In the genomic region with DNA sequence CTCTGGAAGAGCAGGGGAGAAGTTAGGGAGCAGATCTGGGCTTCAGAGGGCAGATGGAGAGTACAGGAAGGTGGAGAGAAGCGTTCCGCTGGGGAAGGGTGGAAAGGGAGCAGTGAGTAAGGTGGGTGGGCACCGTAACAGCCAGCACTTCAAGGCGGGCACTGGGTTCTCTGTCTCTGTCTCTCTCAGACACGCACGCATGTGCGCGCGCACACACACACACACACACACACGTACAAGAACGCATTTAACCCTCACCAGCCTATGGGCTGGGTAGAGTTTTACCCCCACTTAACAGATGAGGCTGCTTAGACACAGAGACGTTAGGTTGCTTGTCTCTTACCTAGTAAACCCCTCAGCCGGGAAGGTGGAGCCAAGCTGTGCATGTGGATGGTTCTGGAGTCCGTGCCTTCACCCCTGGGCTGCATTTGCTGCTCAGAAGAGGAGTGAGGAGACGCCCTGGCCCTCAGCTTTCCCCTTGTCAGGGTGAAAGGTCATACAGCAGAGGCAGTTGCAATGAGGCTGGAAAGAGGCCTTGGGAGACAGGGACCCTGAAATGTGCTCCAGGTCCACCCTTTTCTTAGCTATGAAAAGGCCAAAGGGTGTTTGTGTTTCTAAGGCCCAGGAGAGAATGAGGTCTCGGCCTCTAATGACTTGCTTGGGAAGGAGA, we compare ENCODE assay signal across 1 cellular context.
TF ChIP-seq lines count a peak whose summit lies in the region.

No MANE protein-coding gene starts in this region.

TF ChIP-seq in H1, 55 proteins besides CTCF, POLR2A, EP300 and RAD21:
- TF ChIP-seq ASH2L (IDR thresholded peaks at IDR 0.05; ENCODE audit: low read length) (no peak), POLR2AphosphoS5 (IDR thresholded peaks at IDR 0.05; ENCODE audit: low read depth, low read length) (no peak), RFX5 (IDR thresholded peaks at IDR 0.05; ENCODE audit: borderline replicate concordance, low read depth, low read length) (no peak), RNF2 (IDR thresholded peaks at IDR 0.05; ENCODE audit: borderline replicate concordance, low read depth, low read length, missing control alignments, poor library complexity, severe bottlenecking) (no peak), SP4 (IDR thresholded peaks at IDR 0.05; ENCODE audit: low read length) (no peak), TCF12 (IDR thresholded peaks at IDR 0.05; ENCODE audit: low read depth, low read length) (no peak), CREB1 (IDR thresholded peaks at IDR 0.05) (no peak), JUN (IDR thresholded peaks at IDR 0.05; ENCODE audit: low read depth, low read length) (no peak), SUZ12 (IDR thresholded peaks at IDR 0.05; ENCODE audit: low read length) (no peak), CHD1 (IDR thresholded peaks at IDR 0.05; ENCODE audit: low read depth, low read length) (no peak), SIN3A (conservative IDR thresholded peaks at IDR 0.05 in 1 of 2, IDR thresholded peaks at IDR 0.05 in 1 of 2; ENCODE audit: low read depth in 1 of 2, low read length in 2 of 2) (no peak), SAP30 (IDR thresholded peaks at IDR 0.05; ENCODE audit: insufficient read depth, insufficient replicate concordance, low read length) (no peak)
- TF ChIP-seq, protein P1, sequence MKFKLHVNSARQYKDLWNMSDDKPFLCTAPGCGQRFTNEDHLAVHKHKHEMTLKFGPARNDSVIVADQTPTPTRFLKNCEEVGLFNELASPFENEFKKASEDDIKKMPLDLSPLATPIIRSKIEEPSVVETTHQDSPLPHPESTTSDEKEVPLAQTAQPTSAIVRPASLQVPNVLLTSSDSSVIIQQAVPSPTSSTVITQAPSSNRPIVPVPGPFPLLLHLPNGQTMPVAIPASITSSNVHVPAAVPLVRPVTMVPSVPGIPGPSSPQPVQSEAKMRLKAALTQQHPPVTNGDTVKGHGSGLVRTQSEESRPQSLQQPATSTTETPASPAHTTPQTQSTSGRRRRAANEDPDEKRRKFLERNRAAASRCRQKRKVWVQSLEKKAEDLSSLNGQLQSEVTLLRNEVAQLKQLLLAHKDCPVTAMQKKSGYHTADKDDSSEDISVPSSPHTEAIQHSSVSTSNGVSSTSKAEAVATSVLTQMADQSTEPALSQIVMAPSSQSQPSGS (IDR thresholded peaks at IDR 0.05; ENCODE audit: low read length) = no peak
- TF ChIP-seq, protein P2, sequence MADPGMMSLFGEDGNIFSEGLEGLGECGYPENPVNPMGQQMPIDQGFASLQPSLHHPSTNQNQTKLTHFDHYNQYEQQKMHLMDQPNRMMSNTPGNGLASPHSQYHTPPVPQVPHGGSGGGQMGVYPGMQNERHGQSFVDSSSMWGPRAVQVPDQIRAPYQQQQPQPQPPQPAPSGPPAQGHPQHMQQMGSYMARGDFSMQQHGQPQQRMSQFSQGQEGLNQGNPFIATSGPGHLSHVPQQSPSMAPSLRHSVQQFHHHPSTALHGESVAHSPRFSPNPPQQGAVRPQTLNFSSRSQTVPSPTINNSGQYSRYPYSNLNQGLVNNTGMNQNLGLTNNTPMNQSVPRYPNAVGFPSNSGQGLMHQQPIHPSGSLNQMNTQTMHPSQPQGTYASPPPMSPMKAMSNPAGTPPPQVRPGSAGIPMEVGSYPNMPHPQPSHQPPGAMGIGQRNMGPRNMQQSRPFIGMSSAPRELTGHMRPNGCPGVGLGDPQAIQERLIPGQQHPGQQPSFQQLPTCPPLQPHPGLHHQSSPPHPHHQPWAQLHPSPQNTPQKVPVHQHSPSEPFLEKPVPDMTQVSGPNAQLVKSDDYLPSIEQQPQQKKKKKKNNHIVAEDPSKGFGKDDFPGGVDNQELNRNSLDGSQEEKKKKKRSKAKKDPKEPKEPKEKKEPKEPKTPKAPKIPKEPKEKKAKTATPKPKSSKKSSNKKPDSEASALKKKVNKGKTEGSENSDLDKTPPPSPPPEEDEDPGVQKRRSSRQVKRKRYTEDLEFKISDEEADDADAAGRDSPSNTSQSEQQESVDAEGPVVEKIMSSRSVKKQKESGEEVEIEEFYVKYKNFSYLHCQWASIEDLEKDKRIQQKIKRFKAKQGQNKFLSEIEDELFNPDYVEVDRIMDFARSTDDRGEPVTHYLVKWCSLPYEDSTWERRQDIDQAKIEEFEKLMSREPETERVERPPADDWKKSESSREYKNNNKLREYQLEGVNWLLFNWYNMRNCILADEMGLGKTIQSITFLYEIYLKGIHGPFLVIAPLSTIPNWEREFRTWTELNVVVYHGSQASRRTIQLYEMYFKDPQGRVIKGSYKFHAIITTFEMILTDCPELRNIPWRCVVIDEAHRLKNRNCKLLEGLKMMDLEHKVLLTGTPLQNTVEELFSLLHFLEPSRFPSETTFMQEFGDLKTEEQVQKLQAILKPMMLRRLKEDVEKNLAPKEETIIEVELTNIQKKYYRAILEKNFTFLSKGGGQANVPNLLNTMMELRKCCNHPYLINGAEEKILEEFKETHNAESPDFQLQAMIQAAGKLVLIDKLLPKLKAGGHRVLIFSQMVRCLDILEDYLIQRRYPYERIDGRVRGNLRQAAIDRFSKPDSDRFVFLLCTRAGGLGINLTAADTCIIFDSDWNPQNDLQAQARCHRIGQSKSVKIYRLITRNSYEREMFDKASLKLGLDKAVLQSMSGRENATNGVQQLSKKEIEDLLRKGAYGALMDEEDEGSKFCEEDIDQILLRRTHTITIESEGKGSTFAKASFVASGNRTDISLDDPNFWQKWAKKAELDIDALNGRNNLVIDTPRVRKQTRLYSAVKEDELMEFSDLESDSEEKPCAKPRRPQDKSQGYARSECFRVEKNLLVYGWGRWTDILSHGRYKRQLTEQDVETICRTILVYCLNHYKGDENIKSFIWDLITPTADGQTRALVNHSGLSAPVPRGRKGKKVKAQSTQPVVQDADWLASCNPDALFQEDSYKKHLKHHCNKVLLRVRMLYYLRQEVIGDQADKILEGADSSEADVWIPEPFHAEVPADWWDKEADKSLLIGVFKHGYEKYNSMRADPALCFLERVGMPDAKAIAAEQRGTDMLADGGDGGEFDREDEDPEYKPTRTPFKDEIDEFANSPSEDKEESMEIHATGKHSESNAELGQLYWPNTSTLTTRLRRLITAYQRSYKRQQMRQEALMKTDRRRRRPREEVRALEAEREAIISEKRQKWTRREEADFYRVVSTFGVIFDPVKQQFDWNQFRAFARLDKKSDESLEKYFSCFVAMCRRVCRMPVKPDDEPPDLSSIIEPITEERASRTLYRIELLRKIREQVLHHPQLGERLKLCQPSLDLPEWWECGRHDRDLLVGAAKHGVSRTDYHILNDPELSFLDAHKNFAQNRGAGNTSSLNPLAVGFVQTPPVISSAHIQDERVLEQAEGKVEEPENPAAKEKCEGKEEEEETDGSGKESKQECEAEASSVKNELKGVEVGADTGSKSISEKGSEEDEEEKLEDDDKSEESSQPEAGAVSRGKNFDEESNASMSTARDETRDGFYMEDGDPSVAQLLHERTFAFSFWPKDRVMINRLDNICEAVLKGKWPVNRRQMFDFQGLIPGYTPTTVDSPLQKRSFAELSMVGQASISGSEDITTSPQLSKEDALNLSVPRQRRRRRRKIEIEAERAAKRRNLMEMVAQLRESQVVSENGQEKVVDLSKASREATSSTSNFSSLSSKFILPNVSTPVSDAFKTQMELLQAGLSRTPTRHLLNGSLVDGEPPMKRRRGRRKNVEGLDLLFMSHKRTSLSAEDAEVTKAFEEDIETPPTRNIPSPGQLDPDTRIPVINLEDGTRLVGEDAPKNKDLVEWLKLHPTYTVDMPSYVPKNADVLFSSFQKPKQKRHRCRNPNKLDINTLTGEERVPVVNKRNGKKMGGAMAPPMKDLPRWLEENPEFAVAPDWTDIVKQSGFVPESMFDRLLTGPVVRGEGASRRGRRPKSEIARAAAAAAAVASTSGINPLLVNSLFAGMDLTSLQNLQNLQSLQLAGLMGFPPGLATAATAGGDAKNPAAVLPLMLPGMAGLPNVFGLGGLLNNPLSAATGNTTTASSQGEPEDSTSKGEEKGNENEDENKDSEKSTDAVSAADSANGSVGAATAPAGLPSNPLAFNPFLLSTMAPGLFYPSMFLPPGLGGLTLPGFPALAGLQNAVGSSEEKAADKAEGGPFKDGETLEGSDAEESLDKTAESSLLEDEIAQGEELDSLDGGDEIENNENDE (IDR thresholded peaks at IDR 0.05; ENCODE audit: insufficient replicate concordance, low read length) = no peak
- TF ChIP-seq, protein P3, sequence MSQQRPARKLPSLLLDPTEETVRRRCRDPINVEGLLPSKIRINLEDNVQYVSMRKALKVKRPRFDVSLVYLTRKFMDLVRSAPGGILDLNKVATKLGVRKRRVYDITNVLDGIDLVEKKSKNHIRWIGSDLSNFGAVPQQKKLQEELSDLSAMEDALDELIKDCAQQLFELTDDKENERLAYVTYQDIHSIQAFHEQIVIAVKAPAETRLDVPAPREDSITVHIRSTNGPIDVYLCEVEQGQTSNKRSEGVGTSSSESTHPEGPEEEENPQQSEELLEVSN (IDR thresholded peaks at IDR 0.05) = no peak
TF ChIP-seq in H1: peak in this region for 0.
